8 cellular contexts compared by ENCODE assay signal in genomic region chr21:23853796-23854379, GRCh38.
DNase-seq lines count a peak whose midpoint lies in the region; ATAC-seq, FAIRE-seq and TF ChIP-seq lines count a peak whose summit lies in the region.

No MANE protein-coding gene starts in this region.

- TF ChIP-seq CTCF in GM20000 (IDR thresholded peaks at IDR 0.05; ENCODE audit: extremely low read depth, missing control alignments) = no peak
- peak; percentile 37 for TF ChIP-seq CTCF in NB4 (IDR thresholded peaks at IDR 0.05; ENCODE audit: low read depth, low read length)
- peak; percentile 28; the same call in 1 of the 2 replicates for TF ChIP-seq CTCF in HepG2 (CRISPR knock-in tag; IDR thresholded peaks at IDR 0.05)

- POLR2A ChIA-PET in HepG2 (lab: Yijun Ruan, JAX) = no interaction called here

- no peaks in the 10 kb centered on the region for H3K36me3 ChIP-seq in HepG2 (replicated peaks in 1 of 2; ENCODE audit: control insufficient read depth in 1 of 2, insufficient read depth in 2 of 2, low read length in 2 of 2)

- intact Hi-C loops in HepG2 (cut with micrococcal nuclease; ENCODE audit: unreplicated experiment) = loop anchor here (5.0 to 10.0 kb wide), 2 partner anchors 661 to 1533 kb away; no protein-coding TSS in a partner anchor

- TF ChIP-seq EP300 in HepG2 (IDR thresholded peaks at IDR 0.05; ENCODE audit: low read depth in 2 of 2, low read length in 2 of 2) (no peak), HepG2 (CRISPR knock-in tag; IDR thresholded peaks at IDR 0.05; ENCODE audit: borderline replicate concordance) (no peak)

- CTCF ChIA-PET in HepG2 (lab: Yijun Ruan, JAX; ENCODE audit: low intra/inter-chr PET ratio, low total read pairs) = no interaction called here

- peak; percentile 71 for ATAC-seq in activated naive CD8-positive, alpha-beta T cell treated with anti-CD3 and anti-CD28 coated beads, Interleukin-2, amount 50 U/mL, for 24 hours
- peak; percentile 63 for ATAC-seq in HepG2

- peaks cover 53% of the 10 kb centered on the region for H3K9me3 ChIP-seq in HepG2 (ENCODE audit: low read length)

- no peak for FAIRE-seq in HepG2 (lab: Jason Lieb, UNC)

- H2AFZ ChIP-seq in HepG2 (ENCODE audit: low read length) = no peak overlapping the region

- no peak overlapping the region for H3K27ac ChIP-seq in HepG2 (ENCODE audit: extremely low read length, insufficient read depth, low read length)

- H4K20me1 ChIP-seq in HepG2 (ENCODE audit: insufficient read depth, low read length) = no peaks in the 10 kb centered on the region

- no peak overlapping the region for H3K9ac ChIP-seq in HepG2 (ENCODE audit: insufficient read depth, low read depth, low read length)

- H3K27me3 ChIP-seq in HepG2 (ENCODE audit: control insufficient read depth in 1 of 2, insufficient read depth in 2 of 2, low read length in 2 of 2) = no peaks in the 10 kb centered on the region

- H3K36me3 Mint-ChIP-seq in activated naive CD8-positive, alpha-beta T cell treated with anti-CD3 and anti-CD28 coated beads, Interleukin-2, amount 50 U/mL, for 24 hours (ENCODE audit: low read depth) = no peaks in the 10 kb centered on the region

- no TSS peak for BruUV-seq in HepG2 (replicated peaks; lab: Mats Ljungman, UMichigan)

- H3K79me2 ChIP-seq in HepG2 (ENCODE audit: insufficient read depth, low read length) = no peaks in the 10 kb centered on the region

- peaks cover 5% of the 10 kb centered on the region for H3K4me1 Mint-ChIP-seq in activated naive CD8-positive, alpha-beta T cell treated with anti-CD3 and anti-CD28 coated beads, Interleukin-2, amount 50 U/mL, for 24 hours

- no peaks in the 10 kb centered on the region for H3K9me3 Mint-ChIP-seq in activated naive CD8-positive, alpha-beta T cell treated with anti-CD3 and anti-CD28 coated beads, Interleukin-2, amount 50 U/mL, for 24 hours

- DNase-seq in DMS153 (lab: John Stamatoyannopoulos, UW) = peak; percentile 35
- peak; percentile 8 for DNase-seq in GM20000 (ENCODE audit: low spot score)
- DNase-seq in NB4 (ENCODE audit: low read depth) = peak; percentile 50
- no peak for DNase-seq in activated naive CD8-positive, alpha-beta T cell treated with anti-CD3 and anti-CD28 coated beads, Interleukin-2, amount 50 U/mL, for 24 hours
- DNase-seq in HepG2 (ENCODE audit: low spot score) = no peak
- no peak for DNase-seq in ureter (ENCODE audit: low spot score)
- no peak for DNase-seq in DMS79 treated with DMSO at 0.1 percent for 48 hours (lab: John Stamatoyannopoulos, UW)
- DNase-seq in NK-92 (lab: John Stamatoyannopoulos, UW; ENCODE audit: unreplicated experiment) = no peak

- WGBS in HepG2 (ENCODE audit: low lambda C conversion rate) = 6% methylated on average over 1 of the region's 1 CpG

- H3K4me3 ChIP-seq in NB4 (ENCODE audit: low read depth, low read length) (no peak overlapping the region), HepG2 (replicated peaks in 1 of 3; ENCODE audit: insufficient read depth in 1 of 3, low read depth in 2 of 3, low read length in 3 of 3) (no peak overlapping the region)

- H3K4me2 ChIP-seq in HepG2 (ENCODE audit: low read depth, low read length) = no peak overlapping the region

- TF ChIP-seq RAD21 in HepG2 (CRISPR knock-in tag; IDR thresholded peaks at IDR 0.05) = no peak

- TF ChIP-seq POLR2A in NB4 (IDR thresholded peaks at IDR 0.05; ENCODE audit: extremely low read depth, insufficient read length) (no peak), HepG2 (IDR thresholded peaks at IDR 0.05; ENCODE audit: insufficient read depth in 1 of 2, low read depth in 2 of 2, low read length in 2 of 2) (no peak)

- no peaks in the 10 kb centered on the region for H3K27me3 Mint-ChIP-seq in activated naive CD8-positive, alpha-beta T cell treated with anti-CD3 and anti-CD28 coated beads, Interleukin-2, amount 50 U/mL, for 24 hours

- H3K27ac Mint-ChIP-seq in activated naive CD8-positive, alpha-beta T cell treated with anti-CD3 and anti-CD28 coated beads, Interleukin-2, amount 50 U/mL, for 24 hours = no peak overlapping the region

- no peak overlapping the region for H3K4me3 Mint-ChIP-seq in activated naive CD8-positive, alpha-beta T cell treated with anti-CD3 and anti-CD28 coated beads, Interleukin-2, amount 50 U/mL, for 24 hours

- in situ Hi-C loops in HepG2 (cut with HindIII; ENCODE audit: extremely low pct_ligation_motif_present, low pct_unique_long_range_greater_than_20kb) = no loop called here

- H3K4me1 ChIP-seq in HepG2 (ENCODE audit: insufficient read depth, low read length) = no peaks in the 10 kb centered on the region

TF ChIP-seq in HepG2, 621 proteins besides CTCF, POLR2A, EP300 and RAD21:
- no peak for TF ChIP-seq ZNF431 (CRISPR knock-in tag; IDR thresholded peaks at IDR 0.05; ENCODE audit: borderline replicate concordance, low read depth)
- TF ChIP-seq STAG1 (CRISPR knock-in tag; IDR thresholded peaks at IDR 0.05) = 0 out of 2 replicates have a peak, but pooled peaks have one; percentile 26
TF ChIP-seq in HepG2: peak in this region for 1.

Comparison
In these comparisons a context has a peak if more than half of its experiments do, and no peak if none do; other contexts are left out.
1. DNase-seq: peak in DMS153 (single experiment), GM20000 (single experiment) and NB4 (single experiment); none in activated naive CD8-positive, alpha-beta T cell treated with anti-CD3 and anti-CD28 coated beads, Interleukin-2, amount 50 U/mL, for 24 hours (single experiment), HepG2 (single experiment), ureter (single experiment), DMS79 treated with DMSO at 0.1 percent for 48 hours (single experiment) and NK-92 (single experiment).